8 cellular contexts compared by ENCODE assay signal in the genomic region with DNA sequence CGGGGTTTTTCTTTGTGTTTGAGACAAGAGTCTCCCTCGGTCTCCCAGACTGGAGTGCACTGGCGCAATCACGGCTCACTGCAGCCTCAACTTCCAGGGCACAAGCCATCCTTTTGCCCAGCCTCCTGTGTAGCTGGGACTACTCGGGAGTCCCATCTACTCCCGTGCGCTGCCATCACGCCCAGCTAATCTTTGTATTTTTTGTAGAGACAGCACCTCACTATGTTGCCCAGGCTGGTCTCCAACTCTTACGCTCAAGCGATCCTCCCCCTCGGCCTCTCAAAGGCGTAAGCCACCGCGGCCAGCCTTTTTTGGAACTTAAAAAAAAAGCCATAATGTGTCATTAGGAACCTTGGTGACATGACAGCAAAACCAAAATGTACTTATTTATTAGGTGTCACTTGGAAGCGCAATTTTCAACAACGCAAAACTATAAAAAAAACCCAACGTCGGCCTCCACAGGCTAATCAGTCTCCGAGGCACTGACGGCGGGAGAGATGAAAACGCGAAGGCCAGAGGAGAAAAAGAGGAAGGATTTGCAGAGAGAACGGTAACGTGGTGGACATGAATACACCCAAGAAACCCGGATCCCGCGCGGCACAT. TPM values are rescaled to one million over a fixed set of nuclear protein-coding genes. Genes with fewer than 3 reads are reported as not detected.
DNase-seq lines count a peak whose midpoint lies in the region; TF ChIP-seq lines count a peak whose summit lies in the region.

No MANE protein-coding gene starts in this region.

- H3K9me3 ChIP-seq in AG04450 (ENCODE audit: control insufficient read depth, insufficient read depth, low read length) (no peaks in the 10 kb centered on the region), esophagus squamous epithelium (no peaks in the 10 kb centered on the region)

- 13 to 20% methylated on average over 28 to 29 of the region's 29 CpGs for WGBS in esophagus squamous epithelium, 2 donors

- peaks cover 10 to 61% (median 36%) of the 10 kb centered on the region in 3 donors for H3K4me1 ChIP-seq in esophagus squamous epithelium

- DNase-seq in AG04450 (ENCODE audit: low read depth, low spot score): no peak
- DNase-seq in Jurkat, Clone E6-1 (ENCODE audit: low read depth, low spot score): no peak
- peak; percentile 40 for DNase-seq in activated CD4-positive, alpha-beta memory T cell treated with anti-CD3 and anti-CD28 coated beads for 36 hours
- no peak for DNase-seq in esophagus squamous epithelium (lab: John Stamatoyannopoulos, UW)
- DNase-seq in neural crest cell (ENCODE audit: low read depth, low spot score): no peak
- DNase-seq in H4 (ENCODE audit: low spot score): no peak
- DNase-seq in NCI-H2029 (lab: John Stamatoyannopoulos, UW): no peak
- DNase-seq in HPDE6-E6E7 (ENCODE audit: extremely low spot score): no peak

- no peaks in the 10 kb centered on the region for H3K36me3 ChIP-seq in esophagus squamous epithelium

- no peak for TF ChIP-seq CTCF in AG04450 (IDR thresholded peaks at IDR 0.05; ENCODE audit: low read depth, low read length)
- TF ChIP-seq CTCF in esophagus squamous epithelium (IDR thresholded peaks at IDR 0.05): no peak
- TF ChIP-seq CTCF in neural crest cell (conservative IDR thresholded peaks at IDR 0.05): no peak

- peaks cover 3% of the 10 kb centered on the region for H3K27me3 Mint-ChIP-seq in activated CD4-positive, alpha-beta memory T cell treated with anti-CD3 and anti-CD28 coated beads for 36 hours
- peaks cover 8% of the 10 kb centered on the region for H3K27me3 Mint-ChIP-seq in neural crest cell (ENCODE audit: low read depth)

- H3K27me3 ChIP-seq in AG04450 (ENCODE audit: control insufficient read depth, insufficient read depth, low read length) (no peaks in the 10 kb centered on the region), esophagus squamous epithelium (no peaks in the 10 kb centered on the region)

- H3K27ac Mint-ChIP-seq in activated CD4-positive, alpha-beta memory T cell treated with anti-CD3 and anti-CD28 coated beads for 36 hours: peak overlapping the region; percentile 100
- peak overlapping the region; percentile 100 for H3K27ac Mint-ChIP-seq in neural crest cell (ENCODE audit: unreplicated experiment)

- POLR2A ChIA-PET in AG04450 (lab: Yijun Ruan, JAX): interaction anchor here (0.5 to 1.2 kb wide), 8 partner anchors 16 to 233 kb away, joined by 3 to 17 read pairs (median 4); a partner anchor contains a TSS
- POLR2A ChIA-PET in activated CD4-positive, alpha-beta memory T cell treated with anti-CD3 and anti-CD28 coated beads for 36 hours (lab: Charles Lee): interaction anchor here (0.8 to 2.1 kb wide), 6 partner anchors 8 to 626 kb away, joined by 3 to 11 read pairs (median 4); a partner anchor contains a TSS

- H3K4me1 Mint-ChIP-seq in activated CD4-positive, alpha-beta memory T cell treated with anti-CD3 and anti-CD28 coated beads for 36 hours (ENCODE audit: low read depth): peaks cover 27% of the 10 kb centered on the region
- peaks cover 43% of the 10 kb centered on the region for H3K4me1 Mint-ChIP-seq in neural crest cell

- H3K4me3 Mint-ChIP-seq in activated CD4-positive, alpha-beta memory T cell treated with anti-CD3 and anti-CD28 coated beads for 36 hours: peak overlapping the region; percentile 100
- peak overlapping the region; percentile 100 for H3K4me3 Mint-ChIP-seq in neural crest cell

- intact Hi-C loops in activated CD4-positive, alpha-beta memory T cell treated with anti-CD3 and anti-CD28 coated beads for 36 hours (cut with micrococcal nuclease): loop anchor here (1.0 to 5.0 kb wide), 5 partner anchors 76 to 626 kb away; a partner anchor contains a TSS
- intact Hi-C loops in esophagus squamous epithelium (cut with DNase I): no loop called here

- H3K4me3 ChIP-seq in AG04450 (ENCODE audit: low read depth, low read length): peak overlapping the region; percentile 88
- peak overlapping the region; percentile 90 for H3K4me3 ChIP-seq in Jurkat, Clone E6-1 (ENCODE audit: low read length)
- H3K4me3 ChIP-seq in esophagus squamous epithelium: peak overlapping the region; percentile 75 to 98 (median 86)

- no peaks in the 10 kb centered on the region for H3K9me3 Mint-ChIP-seq in activated CD4-positive, alpha-beta memory T cell treated with anti-CD3 and anti-CD28 coated beads for 36 hours
- H3K9me3 Mint-ChIP-seq in neural crest cell: no peaks in the 10 kb centered on the region

- H3K36me3 Mint-ChIP-seq in activated CD4-positive, alpha-beta memory T cell treated with anti-CD3 and anti-CD28 coated beads for 36 hours: peaks cover 30% of the 10 kb centered on the region
- peaks cover 17% of the 10 kb centered on the region for H3K36me3 Mint-ChIP-seq in neural crest cell (ENCODE audit: low read depth)

- CTCF ChIA-PET in AG04450 (lab: Charles Lee): interaction anchor here (1.0 to 1.2 kb wide), 2 partner anchors 118 to 475 kb away, joined by 3 read pairs; no protein-coding TSS in a partner anchor
- CTCF ChIA-PET in activated CD4-positive, alpha-beta memory T cell treated with anti-CD3 and anti-CD28 coated beads for 36 hours (lab: Charles Lee): interaction anchor here (2.3 kb wide), 1 partner anchor 118 kb away, joined by 5 read pairs; no protein-coding TSS in a partner anchor

- TF ChIP-seq POLR2A in esophagus squamous epithelium (IDR thresholded peaks at IDR 0.05): no peak

- H3K27ac ChIP-seq in AG04450 (ENCODE audit: low read depth, low read length): peak overlapping the region; percentile 94
- H3K27ac ChIP-seq in esophagus squamous epithelium: peak overlapping the region; percentile 95 to 100 (median 98)

RNA-seq across cellular contexts. Expression of a gene that starts 0.9 kb away (rescaled TPM):
- polyA plus RNA-seq in AG04450 (2011; rRNA removed): 87.8 and 113 TPM in 2 replicates
- 31.5 and 50.5 TPM in 2 replicates for polyA minus RNA-seq in AG04450 (2011; rRNA and poly(A)+ RNA removed)
- polyA plus RNA-seq in Jurkat, Clone E6-1 (2012; ENCODE audit: insufficient read depth, insufficient read length): 470 TPM
- 100 to 1,000 TPM; 140 to 144 TPM for total RNA-seq in activated CD4-positive, alpha-beta memory T cell treated with anti-CD3 and anti-CD28 coated beads for 36 hours
- total RNA-seq in esophagus squamous epithelium: 10 to 100 TPM; 10.7 to 43.6 (median 37.0) TPM
- 238 and 250 TPM in 2 replicates for total RNA-seq in neural crest cell
- total RNA-seq in H4 (2014; rRNA removed; shearing (Covaris generic)): 15.1 and 21.1 TPM in 2 replicates

RNA-seq across cellular contexts. Expression of a gene that starts 1.8 kb away (rescaled TPM):
- polyA plus RNA-seq in AG04450 (2011; rRNA removed): 1.2 and 1.4 TPM in 2 replicates
- 0.55 and 1.0 TPM in 2 replicates for polyA minus RNA-seq in AG04450 (2011; rRNA and poly(A)+ RNA removed)
- 2.5 TPM for polyA plus RNA-seq in Jurkat, Clone E6-1 (2012; ENCODE audit: insufficient read depth, insufficient read length)
- total RNA-seq in activated CD4-positive, alpha-beta memory T cell treated with anti-CD3 and anti-CD28 coated beads for 36 hours: 1 to 10 TPM; 1.2 to 1.3 TPM
- total RNA-seq in esophagus squamous epithelium (1 to 10 TPM; 1.1 to 2.7 (median 2.3) TPM), neural crest cell (5.0 TPM in 2 replicates)
- total RNA-seq in H4 (2014; rRNA removed; shearing (Covaris generic)): 2.3 and 3.1 TPM in 2 replicates
